Comparison of ENCODE assay signal across 30 cellular contexts in the genomic region with DNA sequence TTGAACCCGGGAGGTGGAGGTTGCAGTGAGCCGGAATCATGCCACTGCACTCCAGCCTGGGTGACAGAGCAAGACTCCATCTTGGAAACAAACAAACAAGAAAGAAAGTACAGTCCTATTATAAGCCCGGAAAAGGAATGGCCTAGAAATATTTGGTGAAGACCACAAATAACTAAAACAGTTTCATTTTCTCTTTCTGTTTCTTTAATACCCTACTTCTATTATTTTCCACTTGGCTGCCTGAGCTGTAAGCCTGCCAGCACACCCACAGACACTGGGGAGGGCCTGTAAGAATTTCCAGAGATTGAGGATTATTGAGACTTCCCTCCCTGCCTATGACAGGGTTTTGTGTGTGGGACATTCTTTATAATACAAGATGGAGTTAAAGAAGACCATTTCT.
DNase-seq lines count a peak whose midpoint lies in the region; ATAC-seq and TF ChIP-seq lines count a peak whose summit lies in the region.
"Had no signal": no experiment of that assay in that cellular context is flagged by ENCODE, and none has a peak within 500 bp of the region (broad histone marks: within the 10 kb centered on the region; RNA-seq: fewer than 3 reads in every experiment).

No MANE protein-coding gene starts in this region.

- no peak overlapping the region for H3K18ac ChIP-seq in trophoblast cell (ENCODE audit: low read length)

- DNase-seq in astrocyte of the spinal cord (ENCODE audit: low read depth, low spot score) (peak; percentile 44), PC-9 (no peak), foreskin melanocyte (no peak), psoas muscle (no peak), trophoblast cell (no peak)
- DNase-seq: 8988T; activated CD4-positive, alpha-beta T cell treated with anti-CD3 and anti-CD28 coated beads, Interleukin-2, amount 50 U/mL, for 48 hours; activated CD4-positive, CD25-positive, alpha-beta regulatory T cell; activated CD8-positive, alpha-beta memory T cell treated with anti-CD3 and anti-CD28 coated beads, Interleukin-2, amount 50 U/mL, for 48 hours; activated naive CD4-positive, alpha-beta T cell treated with anti-CD3 and anti-CD28 coated beads, Interleukin-2, amount 50 U/mL, for 16 hours; CD4-positive, alpha-beta T cell; central memory CD4-positive, alpha-beta T cell; esophagus squamous epithelium; left colon; mesenchymal stem cell; NCI-H1092 treated with DMSO at 0.1 percent for 48 hours; NCI-H1930; NCI-H526 treated with DMSO at 0.1 percent for 48 hours; posterior cingulate gyrus; stimulated activated CD4-positive, alpha-beta T cell treated with anti-CD3 and anti-CD28 coated beads, Interleukin-12 subunit alpha, Interleukin-12 subunit beta, amount 100 ng/mL, for 4 hours; stimulated activated CD4-positive, alpha-beta T cell treated with anti-CD3 and anti-CD28 coated beads, Interleukin-4, amount 100 ng/mL, for 1 hour; T-helper 1 cell; uterus had no signal

- no peaks in the 10 kb centered on the region for H4K20me1 ChIP-seq in BLaER1
- no peaks in the 10 kb centered on the region for H4K20me1 ChIP-seq in KMS-11 (ENCODE audit: insufficient read depth)
- H4K20me1 ChIP-seq in PC-9 (ENCODE audit: insufficient read depth) = no peaks in the 10 kb centered on the region

- H4K91ac ChIP-seq in trophoblast cell (ENCODE audit: low read depth, low read length) = no peak overlapping the region

- H2BK120ac ChIP-seq in trophoblast cell (ENCODE audit: insufficient read depth, low read length, poor library complexity) = no peak overlapping the region

- H3K36me3 ChIP-seq in BLaER1 = no peaks in the 10 kb centered on the region
- no peaks in the 10 kb centered on the region for H3K36me3 ChIP-seq in KMS-11 (ENCODE audit: insufficient read depth)
- H3K36me3 ChIP-seq in PC-9 (ENCODE audit: low read depth) = no peaks in the 10 kb centered on the region
- no peaks in the 10 kb centered on the region for H3K36me3 ChIP-seq in psoas muscle (ENCODE audit: insufficient read depth in 1 of 2, low read depth in 1 of 2)
- H3K36me3 ChIP-seq in trophoblast cell (ENCODE audit: control insufficient read depth in 1 of 2, insufficient read depth in 2 of 2, low read length in 2 of 2) = no peaks in the 10 kb centered on the region
- H3K36me3 ChIP-seq: esophagus squamous epithelium, suprapubic skin, uterus had no signal

- H3K14ac ChIP-seq in trophoblast cell (ENCODE audit: low read length) = no peak overlapping the region

- TF ChIP-seq CTCF in KMS-11 (conservative IDR thresholded peaks at IDR 0.05; ENCODE audit: low read depth, low read length) (no peak), astrocyte of the spinal cord (IDR thresholded peaks at IDR 0.05; ENCODE audit: low read depth, low read length) (no peak), PC-9 (conservative IDR thresholded peaks at IDR 0.05) (no peak), psoas muscle (IDR thresholded peaks at IDR 0.05) (no peak)

- H3K79me1 ChIP-seq in trophoblast cell (ENCODE audit: low read length) = no peaks in the 10 kb centered on the region

- ATAC-seq in GM19463 (IDR thresholded peaks at IDR 0.05; ENCODE audit: unreplicated experiment) = peak; percentile 88
- no peak for ATAC-seq in psoas muscle
- ATAC-seq: HepG2; left colon; sciatic nerve; stimulated activated effector memory CD8-positive, alpha-beta T cell treated with anti-CD3 and anti-CD28 coated beads, Interleukin-12 subunit alpha, Interleukin-12 subunit beta, amount 100 ng/mL, for 72 hours had no signal

- H3K4me2 ChIP-seq in BLaER1 (peak overlapping the region; percentile 72), KMS-11 (peak overlapping the region; percentile 61), PC-9 (no peak overlapping the region), trophoblast cell (ENCODE audit: low read length) (no peak overlapping the region)

- POLR2A ChIA-PET in PC-9 (lab: Charles Lee; ENCODE audit: unreplicated experiment) = no interaction called here

- no peak overlapping the region for H4K12ac ChIP-seq in trophoblast cell (ENCODE audit: low read depth, low read length)

- H3K79me2 ChIP-seq in KMS-11 (ENCODE audit: insufficient read depth, low read depth) (no peaks in the 10 kb centered on the region), PC-9 (ENCODE audit: low read depth) (no peaks in the 10 kb centered on the region), trophoblast cell (ENCODE audit: control insufficient read depth, insufficient read depth, low read length, poor library complexity) (no peaks in the 10 kb centered on the region)

- H3K9ac ChIP-seq in BLaER1 (peak overlapping the region; percentile 30; the same call in 1 of the 2 replicates), KMS-11 (peak overlapping the region; percentile 11; the same call in 1 of the 2 replicates), trophoblast cell (ENCODE audit: low read length) (no peak overlapping the region)

- H3K4me3 ChIP-seq in BLaER1 = no peak overlapping the region; the same call in 1 of the 2 replicates
- no peak overlapping the region for H3K4me3 ChIP-seq in KMS-11 (IDR thresholded peaks at IDR 0.05; ENCODE audit: insufficient read depth, low read depth, low read length)
- H3K4me3 ChIP-seq in astrocyte of the spinal cord (ENCODE audit: low read depth, low read length) = no peak overlapping the region
- H3K4me3 ChIP-seq in PC-9 = no peak overlapping the region
- H3K4me3 ChIP-seq in psoas muscle = no peak overlapping the region
- H3K4me3 ChIP-seq in trophoblast cell (ENCODE audit: low read depth, low read length) = no peak overlapping the region
- H3K4me3 ChIP-seq: esophagus squamous epithelium, suprapubic skin, uterus had no signal

- peaks cover 22% of the 10 kb centered on the region for H3K4me1 ChIP-seq in BLaER1
- peaks cover 17% of the 10 kb centered on the region for H3K4me1 ChIP-seq in KMS-11 (ENCODE audit: low read depth, poor library complexity, severe bottlenecking)
- H3K4me1 ChIP-seq in PC-9 (replicated peaks; ENCODE audit: insufficient read depth) = peaks cover 31% of the 10 kb centered on the region
- H3K4me1 ChIP-seq in psoas muscle = no peaks in the 10 kb centered on the region
- no peaks in the 10 kb centered on the region for H3K4me1 ChIP-seq in trophoblast cell (ENCODE audit: control insufficient read depth in 1 of 2, insufficient read depth in 2 of 2, low read length in 2 of 2)
- H3K4me1 ChIP-seq: esophagus squamous epithelium, suprapubic skin, uterus had no signal

- H2AFZ ChIP-seq in KMS-11 (ENCODE audit: low read depth) (peak overlapping the region; percentile 75), PC-9 (no peak overlapping the region), trophoblast cell (ENCODE audit: insufficient read depth, low read length, poor library complexity) (no peak overlapping the region)

- peaks cover 13% of the 10 kb centered on the region for H3K9me3 ChIP-seq in BLaER1
- peaks cover under 1% of the 10 kb centered on the region; the same call in 1 of the 2 replicates for H3K9me3 ChIP-seq in PC-9 (ENCODE audit: insufficient read depth, low read depth)
- H3K9me3 ChIP-seq in psoas muscle = peaks cover 8% of the 10 kb centered on the region
- H3K9me3 ChIP-seq in trophoblast cell (ENCODE audit: insufficient read depth, low read depth, low read length) = no peaks in the 10 kb centered on the region
- H3K9me3 ChIP-seq: uterus had no signal

- intact Hi-C loops in PC-9 (cut with micrococcal nuclease; ENCODE audit: unreplicated experiment) (no loop called here), psoas muscle (cut with DNase I) (no loop called here)

- H3K23ac ChIP-seq in trophoblast cell (ENCODE audit: low read length) = no peak overlapping the region

- H2BK5ac ChIP-seq in trophoblast cell (ENCODE audit: low read depth, low read length, poor library complexity) = no peak overlapping the region

- CTCF ChIA-PET in PC-9 (lab: Charles Lee) = no interaction called here

- no peak overlapping the region for H2BK12ac ChIP-seq in trophoblast cell (ENCODE audit: low read length)

- no TSS peak for BruUV-seq in PC-9 (replicated peaks; lab: Mats Ljungman, UMichigan)

- WGBS in psoas muscle, 3 donors = 71 to 82% (median 80%) methylated on average over 3 of the region's 3 CpGs
- WGBS in trophoblast cell (ENCODE audit: extremely low coverage, insufficient coverage, insufficient read length) = no CpG with 5 or more reads among the region's 3 CpGs

- H3K27ac ChIP-seq in BLaER1 (peak overlapping the region; percentile 82), KMS-11 (peak overlapping the region; percentile 53), PC-9 (no peak overlapping the region), psoas muscle (no peak overlapping the region), trophoblast cell (ENCODE audit: low read depth, low read length) (no peak overlapping the region)
- H3K27ac ChIP-seq: esophagus squamous epithelium, suprapubic skin, uterus had no signal

- in situ Hi-C loops in astrocyte of the spinal cord (cut with HindIII; ENCODE audit: low sequenced_read_pairs) = no loop called here

- H3K4ac ChIP-seq in trophoblast cell (ENCODE audit: low read depth, low read length) = no peak overlapping the region

- no peak overlapping the region for H2AK5ac ChIP-seq in trophoblast cell (ENCODE audit: low read length)

- H3F3A ChIP-seq in PC-9 (ENCODE audit: insufficient read depth, low read depth) = peaks cover 14% of the 10 kb centered on the region; the same call in 1 of the 2 replicates

- no peak overlapping the region for H4K8ac ChIP-seq in trophoblast cell (ENCODE audit: low read depth, low read length)

- no peaks in the 10 kb centered on the region for H3K9me2 ChIP-seq in PC-9 (ENCODE audit: insufficient read depth)

- no peaks in the 10 kb centered on the region for H3K27me3 ChIP-seq in BLaER1
- H3K27me3 ChIP-seq in KMS-11 (ENCODE audit: insufficient read depth, low read depth) = no peaks in the 10 kb centered on the region
- H3K27me3 ChIP-seq in PC-9 (ENCODE audit: insufficient read depth, low read depth) = no peaks in the 10 kb centered on the region
- H3K27me3 ChIP-seq in psoas muscle (ENCODE audit: insufficient read depth in 3 of 3, low read length in 2 of 3) = no peaks in the 10 kb centered on the region
- H3K27me3 ChIP-seq in trophoblast cell (ENCODE audit: insufficient read depth, low read length) = no peaks in the 10 kb centered on the region
- H3K27me3 ChIP-seq: esophagus squamous epithelium, suprapubic skin, uterus had no signal

Comparison
In these comparisons a context has a peak if more than half of its experiments do, and no peak if none do; other contexts are left out.
1. H3K27ac ChIP-seq: peak in BLaER1 (single experiment) and KMS-11 (single experiment); none in PC-9 (single experiment), psoas muscle (single experiment) and trophoblast cell (single experiment).
2. H3K4me2 ChIP-seq: peak in BLaER1 (single experiment) and KMS-11 (single experiment); none in PC-9 (single experiment) and trophoblast cell (single experiment).